9 cellular contexts compared by ENCODE assay signal in the genomic region with DNA sequence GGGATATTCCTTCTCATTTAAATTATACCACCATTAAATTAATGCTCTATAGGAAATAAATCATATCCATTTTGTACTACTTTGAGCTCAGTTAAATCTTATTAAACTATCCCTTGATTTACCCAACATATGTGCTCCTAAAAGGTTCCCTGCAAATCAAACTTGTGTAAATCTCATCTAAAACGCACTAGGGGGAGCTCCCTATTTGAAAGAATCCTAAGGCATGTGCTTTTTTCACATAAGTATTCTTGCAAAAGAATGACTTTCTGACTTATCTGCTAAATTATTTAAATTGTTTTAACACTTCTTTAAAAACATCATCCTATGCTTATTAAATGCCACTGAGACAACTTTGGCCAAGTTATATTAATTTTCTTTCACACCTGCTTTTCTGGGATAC. TPM values are rescaled to one million over a fixed set of nuclear protein-coding genes. Genes with fewer than 3 reads are reported as not detected.
DNase-seq lines count a peak whose midpoint lies in the region; ATAC-seq and TF ChIP-seq lines count a peak whose summit lies in the region.
"Had no signal": no experiment of that assay in that cellular context is flagged by ENCODE, and none has a peak within 500 bp of the region (broad histone marks: within the 10 kb centered on the region; RNA-seq: fewer than 3 reads in every experiment).

No MANE protein-coding gene starts in this region.

- H3K9ac ChIP-seq in HCT116 (ENCODE audit: low read length), result no peak overlapping the region

- H3K4me2 ChIP-seq in HCT116 (ENCODE audit: low read length), result no peak overlapping the region

- peaks cover 11 to 14% of the 10 kb centered on the region in 2 experiments for H3K36me3 ChIP-seq in HCT116 (ENCODE audit: control insufficient read depth in 1 of 2, insufficient read depth in 2 of 2, low read length in 2 of 2)

- no peak overlapping the region for H3K27ac Mint-ChIP-seq in WTC11

- CTCF ChIA-PET in HCT116 (lab: Charles Lee), result interaction anchor here (0.8 to 2.7 kb wide), 3 partner anchors 8 to 353 kb away, joined by 3 to 18 read pairs (median 4); a partner anchor contains a TSS
- CTCF ChIA-PET in WTC11 (lab: Charles Lee), result interaction anchor here (0.6 to 2.0 kb wide), 6 partner anchors 9 to 352 kb away, joined by 3 to 10 read pairs (median 6); a partner anchor contains a TSS

- peaks cover 22% of the 10 kb centered on the region for H3K36me3 Mint-ChIP-seq in WTC11

- peak; percentile 42 for TF ChIP-seq CTCF in AG09319 (IDR thresholded peaks at IDR 0.05; ENCODE audit: low read depth, low read length)
- peak; percentile 8 to 42 (median 36); a peak in 2 of 6 replicates for TF ChIP-seq CTCF in HCT116 (IDR thresholded peaks at IDR 0.05 in 2 of 3, conservative IDR thresholded peaks at IDR 0.05 in 1 of 3; ENCODE audit: borderline replicate concordance in 1 of 3, insufficient read depth in 1 of 3, low read depth in 2 of 3, low read length in 2 of 3)
- no peak for TF ChIP-seq CTCF in WTC11 (IDR thresholded peaks at IDR 0.05)

- H3K27me3 Mint-ChIP-seq in WTC11 (ENCODE audit: low read depth), result no peaks in the 10 kb centered on the region

- POLR2A ChIA-PET in HCT116 (lab: Charles Lee) (interaction anchor here (0.7 to 4.8 kb wide), 2 partner anchors 8 to 184 kb away, joined by 3 to 32 read pairs; a partner anchor contains a TSS), WTC11 (lab: Charles Lee) (interaction anchor here (0.6 to 0.8 kb wide), 2 partner anchors 17 to 353 kb away, joined by 3 to 6 read pairs; no protein-coding TSS in a partner anchor)

- peaks cover 16% of the 10 kb centered on the region for H3K4me1 Mint-ChIP-seq in WTC11

- no peak overlapping the region for H3K27ac ChIP-seq in HCT116 (ENCODE audit: low read depth, low read length)
- H3K27ac ChIP-seq: stomach had no signal

- H3K9me2 ChIP-seq in HCT116 (ENCODE audit: insufficient read depth), result no peaks in the 10 kb centered on the region

- H3K9me3 Mint-ChIP-seq in WTC11, result no peaks in the 10 kb centered on the region

- H3K4me1 ChIP-seq in HCT116 (ENCODE audit: control insufficient read depth in 1 of 2, insufficient read depth in 2 of 2, low read length in 2 of 2), result no peaks in the 10 kb centered on the region

- TF ChIP-seq RAD21 in HCT116 (IDR thresholded peaks at IDR 0.05; ENCODE audit: low read depth), result peak; percentile 57

- intact Hi-C loops in HCT116 (cut with micrococcal nuclease), result no loop called here

- peaks cover 4% of the 10 kb centered on the region; the same call in 1 of the 2 replicates for H3K79me2 ChIP-seq in HCT116 (ENCODE audit: insufficient read depth, low read length)

- H4K20me1 ChIP-seq in HCT116 (ENCODE audit: insufficient read depth), result 0 out of 2 replicates have a peak, but pooled peaks cover 3% of the 10 kb centered on the region

- DNase-seq in AG09319 (ENCODE audit: extremely low read depth, low read depth) (no peak), HCT116 (ENCODE audit: low read depth, low spot score) (peak; percentile 15), amniotic epithelial cell (ENCODE audit: low read depth) (peak; percentile 67), left kidney (ENCODE audit: low read depth, low spot score) (peak; percentile 35), WTC11 (ENCODE audit: low spot score) (no peak), NCI-H1105 treated with DMSO at 0.1 percent for 48 hours (lab: John Stamatoyannopoulos, UW) (no peak)
- DNase-seq in stimulated activated CD8-positive, alpha-beta memory T cell treated with anti-CD3 and anti-CD28 coated beads, Interleukin-4, amount 100 ng/mL, for 48 hours, result no peak
- DNase-seq: stomach had no signal

- no peak for TF ChIP-seq POLR2A in HCT116 (IDR thresholded peaks at IDR 0.05; ENCODE audit: borderline replicate concordance, extremely low read depth, insufficient read depth, insufficient read length)

- ATAC-seq in HCT116 (no peak), WTC11 (no peak), HG03135 (IDR thresholded peaks at IDR 0.05; ENCODE audit: unreplicated experiment) (no peak)

- no TSS peak for BruUV-seq in HCT116 (replicated peaks; lab: Mats Ljungman, UMichigan)

- no peak overlapping the region for H2AFZ ChIP-seq in HCT116 (ENCODE audit: low read depth, low read length, poor library complexity, severe bottlenecking)

- RAD21 ChIA-PET in HCT116 (lab: Charles Lee; ENCODE audit: low non-redundant PET in 1 of 2, low total read pairs in 2 of 2, uncharacterized antibody in 2 of 2, unreplicated experiment in 2 of 2), result interaction anchor here (1.0 to 1.5 kb wide), 2 partner anchors 353 kb away, joined by 4 to 5 read pairs; no protein-coding TSS in a partner anchor

- H3K4me3 Mint-ChIP-seq in WTC11, result no peak overlapping the region

- H3K9me3 ChIP-seq in HCT116 (ENCODE audit: control insufficient read depth in 1 of 2, insufficient read depth in 1 of 2, low read depth in 1 of 2, low read length in 2 of 2), result no peaks in the 10 kb centered on the region
- H3K9me3 ChIP-seq: stomach had no signal

- no peaks in the 10 kb centered on the region for H3K27me3 ChIP-seq in HCT116 (ENCODE audit: insufficient read depth, low read length)
- H3K27me3 ChIP-seq: stomach had no signal

- H3K4me3 ChIP-seq in HCT116 (replicated peaks in 1 of 2; ENCODE audit: low read depth in 1 of 2, low read length in 2 of 2), result no peak overlapping the region
- H3K4me3 ChIP-seq: stomach had no signal

TF ChIP-seq in HCT116, 20 proteins besides CTCF, POLR2A, EP300 and RAD21 (continues in another document):
- TF ChIP-seq SIN3A (IDR thresholded peaks at IDR 0.05; ENCODE audit: low read depth) (no peak), POLR2AphosphoS5 (IDR thresholded peaks at IDR 0.05; ENCODE audit: low read depth, low read length) (no peak), ZNF274 (IDR thresholded peaks at IDR 0.05; ENCODE audit: low read depth, low read length) (no peak), ZFX (IDR thresholded peaks at IDR 0.05) (no peak), TCF7L2 (IDR thresholded peaks at IDR 0.05; ENCODE audit: borderline replicate concordance, extremely low read depth, insufficient read depth, insufficient read length) (no peak), EZH2 (IDR thresholded peaks at IDR 0.05) (no peak)
- TF ChIP-seq, protein P1, sequence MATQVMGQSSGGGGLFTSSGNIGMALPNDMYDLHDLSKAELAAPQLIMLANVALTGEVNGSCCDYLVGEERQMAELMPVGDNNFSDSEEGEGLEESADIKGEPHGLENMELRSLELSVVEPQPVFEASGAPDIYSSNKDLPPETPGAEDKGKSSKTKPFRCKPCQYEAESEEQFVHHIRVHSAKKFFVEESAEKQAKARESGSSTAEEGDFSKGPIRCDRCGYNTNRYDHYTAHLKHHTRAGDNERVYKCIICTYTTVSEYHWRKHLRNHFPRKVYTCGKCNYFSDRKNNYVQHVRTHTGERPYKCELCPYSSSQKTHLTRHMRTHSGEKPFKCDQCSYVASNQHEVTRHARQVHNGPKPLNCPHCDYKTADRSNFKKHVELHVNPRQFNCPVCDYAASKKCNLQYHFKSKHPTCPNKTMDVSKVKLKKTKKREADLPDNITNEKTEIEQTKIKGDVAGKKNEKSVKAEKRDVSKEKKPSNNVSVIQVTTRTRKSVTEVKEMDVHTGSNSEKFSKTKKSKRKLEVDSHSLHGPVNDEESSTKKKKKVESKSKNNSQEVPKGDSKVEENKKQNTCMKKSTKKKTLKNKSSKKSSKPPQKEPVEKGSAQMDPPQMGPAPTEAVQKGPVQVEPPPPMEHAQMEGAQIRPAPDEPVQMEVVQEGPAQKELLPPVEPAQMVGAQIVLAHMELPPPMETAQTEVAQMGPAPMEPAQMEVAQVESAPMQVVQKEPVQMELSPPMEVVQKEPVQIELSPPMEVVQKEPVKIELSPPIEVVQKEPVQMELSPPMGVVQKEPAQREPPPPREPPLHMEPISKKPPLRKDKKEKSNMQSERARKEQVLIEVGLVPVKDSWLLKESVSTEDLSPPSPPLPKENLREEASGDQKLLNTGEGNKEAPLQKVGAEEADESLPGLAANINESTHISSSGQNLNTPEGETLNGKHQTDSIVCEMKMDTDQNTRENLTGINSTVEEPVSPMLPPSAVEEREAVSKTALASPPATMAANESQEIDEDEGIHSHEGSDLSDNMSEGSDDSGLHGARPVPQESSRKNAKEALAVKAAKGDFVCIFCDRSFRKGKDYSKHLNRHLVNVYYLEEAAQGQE (IDR thresholded peaks at IDR 0.05; ENCODE audit: low read depth), result no peak

TF ChIP-seq in WTC11, 78 proteins besides CTCF, POLR2A, EP300 and RAD21 (continues in another document):
- no peak for TF ChIP-seq NR3C1 (CRISPR knock-in tag; conservative IDR thresholded peaks at IDR 0.05; ENCODE audit: low read depth)
- TF ChIP-seq TEAD4 (CRISPR knock-in tag; IDR thresholded peaks at IDR 0.05), result no peak
- TF ChIP-seq, protein P2, sequence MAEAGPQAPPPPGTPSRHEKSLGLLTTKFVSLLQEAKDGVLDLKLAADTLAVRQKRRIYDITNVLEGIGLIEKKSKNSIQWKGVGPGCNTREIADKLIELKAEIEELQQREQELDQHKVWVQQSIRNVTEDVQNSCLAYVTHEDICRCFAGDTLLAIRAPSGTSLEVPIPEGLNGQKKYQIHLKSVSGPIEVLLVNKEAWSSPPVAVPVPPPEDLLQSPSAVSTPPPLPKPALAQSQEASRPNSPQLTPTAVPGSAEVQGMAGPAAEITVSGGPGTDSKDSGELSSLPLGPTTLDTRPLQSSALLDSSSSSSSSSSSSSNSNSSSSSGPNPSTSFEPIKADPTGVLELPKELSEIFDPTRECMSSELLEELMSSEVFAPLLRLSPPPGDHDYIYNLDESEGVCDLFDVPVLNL (CRISPR knock-in tag; IDR thresholded peaks at IDR 0.05; ENCODE audit: borderline replicate concordance, low read depth), result no peak
- no peak for TF ChIP-seq ZNF416 (CRISPR knock-in tag; IDR thresholded peaks at IDR 0.05)
- TF ChIP-seq EMX1 (CRISPR knock-in tag; IDR thresholded peaks at IDR 0.05), result no peak
- no peak for TF ChIP-seq ZNF219 (CRISPR knock-in tag; IDR thresholded peaks at IDR 0.05; ENCODE audit: borderline replicate concordance)
- no peak for TF ChIP-seq JAZF1 (CRISPR knock-in tag; IDR thresholded peaks at IDR 0.05)
- TF ChIP-seq, protein P3, sequence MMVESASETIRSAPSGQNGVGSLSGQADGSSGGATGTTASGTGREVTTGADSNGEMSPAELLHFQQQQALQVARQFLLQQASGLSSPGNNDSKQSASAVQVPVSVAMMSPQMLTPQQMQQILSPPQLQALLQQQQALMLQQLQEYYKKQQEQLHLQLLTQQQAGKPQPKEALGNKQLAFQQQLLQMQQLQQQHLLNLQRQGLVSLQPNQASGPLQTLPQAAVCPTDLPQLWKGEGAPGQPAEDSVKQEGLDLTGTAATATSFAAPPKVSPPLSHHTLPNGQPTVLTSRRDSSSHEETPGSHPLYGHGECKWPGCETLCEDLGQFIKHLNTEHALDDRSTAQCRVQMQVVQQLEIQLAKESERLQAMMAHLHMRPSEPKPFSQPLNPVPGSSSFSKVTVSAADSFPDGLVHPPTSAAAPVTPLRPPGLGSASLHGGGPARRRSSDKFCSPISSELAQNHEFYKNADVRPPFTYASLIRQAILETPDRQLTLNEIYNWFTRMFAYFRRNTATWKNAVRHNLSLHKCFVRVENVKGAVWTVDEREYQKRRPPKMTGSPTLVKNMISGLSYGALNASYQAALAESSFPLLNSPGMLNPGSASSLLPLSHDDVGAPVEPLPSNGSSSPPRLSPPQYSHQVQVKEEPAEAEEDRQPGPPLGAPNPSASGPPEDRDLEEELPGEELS (CRISPR knock-in tag; IDR thresholded peaks at IDR 0.05), result no peak
- TF ChIP-seq JUN (CRISPR knock-in tag; IDR thresholded peaks at IDR 0.05), result no peak

RNA-seq across cellular contexts. Expression of a gene that starts 7.9 kb away (rescaled TPM):
- total RNA-seq in HCT116 (2021; ENCODE audit: unreplicated experiment) (44.7 TPM), WTC11 (2021) (27.2 to 40.4 TPM (median 35.7 TPM) in 3 replicates)
- polyA plus RNA-seq in HCT116 (2012), result 20.6 and 31.7 TPM in 2 replicates

Comparison
In these comparisons a context has a peak if more than half of its experiments do, and no peak if none do; other contexts are left out.
1. DNase-seq: peak in HCT116 (single experiment), amniotic epithelial cell (single experiment) and left kidney (single experiment); none in AG09319 (single experiment), stimulated activated CD8-positive, alpha-beta memory T cell treated with anti-CD3 and anti-CD28 coated beads, Interleukin-4, amount 100 ng/mL, for 48 hours (single experiment), WTC11 (single experiment) and NCI-H1105 treated with DMSO at 0.1 percent for 48 hours (single experiment).